8 cellular contexts compared by ENCODE assay signal in the genomic region with DNA sequence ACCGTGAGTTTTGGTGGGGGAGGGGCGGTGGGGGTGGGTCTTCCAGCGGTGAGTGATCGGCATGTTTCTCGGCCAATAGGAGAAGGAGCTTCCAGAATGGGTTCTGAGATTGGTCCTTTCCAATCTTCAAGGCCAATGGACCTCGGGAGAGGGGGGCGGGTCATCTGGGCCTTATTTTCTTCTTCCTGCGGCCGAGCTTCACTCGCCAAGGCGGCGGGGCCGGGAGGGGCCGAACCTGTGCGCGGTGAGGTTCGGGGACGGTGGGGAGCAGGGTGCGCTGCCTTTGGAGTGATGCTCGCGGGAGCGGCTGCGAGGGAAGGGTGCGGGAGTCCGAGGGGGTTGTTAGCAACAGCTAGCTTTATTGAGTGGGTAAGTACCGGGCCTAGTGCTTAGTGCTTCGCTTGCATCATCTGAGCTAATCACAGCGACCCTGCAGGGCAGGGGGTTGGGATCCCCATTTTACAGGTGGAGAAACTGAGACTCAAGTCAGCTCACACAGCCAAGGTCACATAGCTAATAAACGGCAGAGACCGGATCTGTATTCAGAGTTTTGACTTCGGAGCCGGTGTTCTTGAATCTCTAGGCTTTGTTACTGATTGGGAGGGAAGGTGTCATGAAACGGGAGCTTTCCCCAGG. TPM values are rescaled to one million over a fixed set of nuclear protein-coding genes. Genes with fewer than 3 reads are reported as not detected.
DNase-seq lines count a peak whose midpoint lies in the region; ATAC-seq and TF ChIP-seq lines count a peak whose summit lies in the region.

No MANE protein-coding gene starts in this region.

- H3K27me3 ChIP-seq in parathyroid adenoma (ENCODE audit: control insufficient read depth, insufficient read depth, low read length) (no peaks in the 10 kb centered on the region), transverse colon (no peaks in the 10 kb centered on the region)

- in situ Hi-C loops in transverse colon (cut with MboI; ENCODE audit: low pct_ligation_motif_present in 1 of 4, low pct_unique_long_range_greater_than_20kb in 1 of 4, low sequenced_read_pairs in 3 of 4), result no loop called here

- ATAC-seq in HG02623 (IDR thresholded peaks at IDR 0.05; ENCODE audit: unreplicated experiment) (peak; percentile 40), SK-N-SH treated with all-trans-retinoic acid at 6 μM for 48 hours (peak; percentile 86)

- TF ChIP-seq CTCF in parathyroid adenoma (IDR thresholded peaks at IDR 0.05), result no peak
- no peak for TF ChIP-seq CTCF in transverse colon (IDR thresholded peaks at IDR 0.05)

- H3K4me3 ChIP-seq in parathyroid adenoma (ENCODE audit: low read depth, low read length) (peak overlapping the region; percentile 94), transverse colon (peak overlapping the region; percentile 62 to 84 (median 77))

- peak overlapping the region; percentile 83 for H3K4me2 ChIP-seq in parathyroid adenoma (ENCODE audit: low read length)

- intact Hi-C loops in cardiac septum (cut with DNase I), result loop anchor here (5.0 kb wide), 1 partner anchor 57 kb away; a partner anchor contains a TSS
- intact Hi-C loops in transverse colon (cut with DNase I; ENCODE audit: low total_unique reads), result no loop called here

- H3K9me3 ChIP-seq in parathyroid adenoma (ENCODE audit: control insufficient read depth, low read length) (no peaks in the 10 kb centered on the region), transverse colon (no peaks in the 10 kb centered on the region)

- H3K36me3 ChIP-seq in parathyroid adenoma (ENCODE audit: control insufficient read depth, insufficient read depth, low read length) (no peaks in the 10 kb centered on the region), transverse colon (peaks cover 0 to 19% (median 6%) of the 10 kb centered on the region in 4 donors)

- TF ChIP-seq POLR2A in GM10847 (IDR thresholded peaks at IDR 0.05; ENCODE audit: extremely low read depth, insufficient read length) (peak; percentile 99), transverse colon (IDR thresholded peaks at IDR 0.05) (peak; percentile 100)

- H3K4me1 ChIP-seq in parathyroid adenoma (peaks cover 4% of the 10 kb centered on the region), transverse colon (peaks cover 15 to 41% (median 18%) of the 10 kb centered on the region in 4 donors)

- TF ChIP-seq EP300 in transverse colon (IDR thresholded peaks at IDR 0.05; ENCODE audit: low read depth), result no peak

- 1% methylated on average over 33 of the region's 33 CpGs; no CpG with 5 or more reads in 1 of the 2 donors for WGBS in transverse colon (ENCODE audit: low coverage in 1 of 2), 2 donors

- DNase-seq in NCI-H1092 treated with DMSO at 0.1 percent for 48 hours (lab: John Stamatoyannopoulos, UW) (peak; percentile 99), cardiac septum (ENCODE audit: low spot score) (peak; percentile 96), transverse colon (peak; percentile 97)
- peak; percentile 75 for DNase-seq in activated naive CD8-positive, alpha-beta T cell treated with anti-CD3 and anti-CD28 coated beads, Interleukin-2, amount 50 U/mL, for 16 hours (ENCODE audit: low read depth, low spot score)

- peak overlapping the region; percentile 28 for H3K9ac ChIP-seq in parathyroid adenoma

- peaks cover 3% of the 10 kb centered on the region for H3K79me2 ChIP-seq in parathyroid adenoma

- H3K27ac ChIP-seq in parathyroid adenoma (peak overlapping the region; percentile 98), transverse colon (peak overlapping the region; percentile 93 to 94 (median 94))

- peak overlapping the region; percentile 88 for H2AFZ ChIP-seq in parathyroid adenoma

TF ChIP-seq in SK-N-SH treated with all-trans-retinoic acid at 6 μM for 48 hours, 23 proteins besides CTCF, POLR2A, EP300 and RAD21 (continues in another document):
- TF ChIP-seq GLIS3 (CRISPR knock-in tag; IDR thresholded peaks at IDR 0.05), result peak; percentile 94
- TF ChIP-seq, protein P1, sequence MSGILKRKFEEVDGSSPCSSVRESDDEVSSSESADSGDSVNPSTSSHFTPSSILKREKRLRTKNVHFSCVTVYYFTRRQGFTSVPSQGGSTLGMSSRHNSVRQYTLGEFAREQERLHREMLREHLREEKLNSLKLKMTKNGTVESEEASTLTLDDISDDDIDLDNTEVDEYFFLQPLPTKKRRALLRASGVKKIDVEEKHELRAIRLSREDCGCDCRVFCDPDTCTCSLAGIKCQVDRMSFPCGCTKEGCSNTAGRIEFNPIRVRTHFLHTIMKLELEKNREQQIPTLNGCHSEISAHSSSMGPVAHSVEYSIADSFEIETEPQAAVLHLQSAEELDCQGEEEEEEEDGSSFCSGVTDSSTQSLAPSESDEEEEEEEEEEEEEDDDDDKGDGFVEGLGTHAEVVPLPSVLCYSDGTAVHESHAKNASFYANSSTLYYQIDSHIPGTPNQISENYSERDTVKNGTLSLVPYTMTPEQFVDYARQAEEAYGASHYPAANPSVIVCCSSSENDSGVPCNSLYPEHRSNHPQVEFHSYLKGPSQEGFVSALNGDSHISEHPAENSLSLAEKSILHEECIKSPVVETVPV (CRISPR knock-in tag; IDR thresholded peaks at IDR 0.05), result peak; percentile 89
- TF ChIP-seq, protein P2, sequence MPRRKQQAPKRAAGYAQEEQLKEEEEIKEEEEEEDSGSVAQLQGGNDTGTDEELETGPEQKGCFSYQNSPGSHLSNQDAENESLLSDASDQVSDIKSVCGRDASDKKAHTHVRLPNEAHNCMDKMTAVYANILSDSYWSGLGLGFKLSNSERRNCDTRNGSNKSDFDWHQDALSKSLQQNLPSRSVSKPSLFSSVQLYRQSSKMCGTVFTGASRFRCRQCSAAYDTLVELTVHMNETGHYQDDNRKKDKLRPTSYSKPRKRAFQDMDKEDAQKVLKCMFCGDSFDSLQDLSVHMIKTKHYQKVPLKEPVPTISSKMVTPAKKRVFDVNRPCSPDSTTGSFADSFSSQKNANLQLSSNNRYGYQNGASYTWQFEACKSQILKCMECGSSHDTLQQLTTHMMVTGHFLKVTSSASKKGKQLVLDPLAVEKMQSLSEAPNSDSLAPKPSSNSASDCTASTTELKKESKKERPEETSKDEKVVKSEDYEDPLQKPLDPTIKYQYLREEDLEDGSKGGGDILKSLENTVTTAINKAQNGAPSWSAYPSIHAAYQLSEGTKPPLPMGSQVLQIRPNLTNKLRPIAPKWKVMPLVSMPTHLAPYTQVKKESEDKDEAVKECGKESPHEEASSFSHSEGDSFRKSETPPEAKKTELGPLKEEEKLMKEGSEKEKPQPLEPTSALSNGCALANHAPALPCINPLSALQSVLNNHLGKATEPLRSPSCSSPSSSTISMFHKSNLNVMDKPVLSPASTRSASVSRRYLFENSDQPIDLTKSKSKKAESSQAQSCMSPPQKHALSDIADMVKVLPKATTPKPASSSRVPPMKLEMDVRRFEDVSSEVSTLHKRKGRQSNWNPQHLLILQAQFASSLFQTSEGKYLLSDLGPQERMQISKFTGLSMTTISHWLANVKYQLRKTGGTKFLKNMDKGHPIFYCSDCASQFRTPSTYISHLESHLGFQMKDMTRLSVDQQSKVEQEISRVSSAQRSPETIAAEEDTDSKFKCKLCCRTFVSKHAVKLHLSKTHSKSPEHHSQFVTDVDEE (CRISPR knock-in tag; IDR thresholded peaks at IDR 0.05), result 0 out of 2 replicates have a peak, but pooled peaks have one; percentile 33
- TF ChIP-seq, protein P3, sequence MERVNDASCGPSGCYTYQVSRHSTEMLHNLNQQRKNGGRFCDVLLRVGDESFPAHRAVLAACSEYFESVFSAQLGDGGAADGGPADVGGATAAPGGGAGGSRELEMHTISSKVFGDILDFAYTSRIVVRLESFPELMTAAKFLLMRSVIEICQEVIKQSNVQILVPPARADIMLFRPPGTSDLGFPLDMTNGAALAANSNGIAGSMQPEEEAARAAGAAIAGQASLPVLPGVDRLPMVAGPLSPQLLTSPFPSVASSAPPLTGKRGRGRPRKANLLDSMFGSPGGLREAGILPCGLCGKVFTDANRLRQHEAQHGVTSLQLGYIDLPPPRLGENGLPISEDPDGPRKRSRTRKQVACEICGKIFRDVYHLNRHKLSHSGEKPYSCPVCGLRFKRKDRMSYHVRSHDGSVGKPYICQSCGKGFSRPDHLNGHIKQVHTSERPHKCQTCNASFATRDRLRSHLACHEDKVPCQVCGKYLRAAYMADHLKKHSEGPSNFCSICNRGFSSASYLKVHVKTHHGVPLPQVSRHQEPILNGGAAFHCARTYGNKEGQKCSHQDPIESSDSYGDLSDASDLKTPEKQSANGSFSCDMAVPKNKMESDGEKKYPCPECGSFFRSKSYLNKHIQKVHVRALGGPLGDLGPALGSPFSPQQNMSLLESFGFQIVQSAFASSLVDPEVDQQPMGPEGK (CRISPR knock-in tag; IDR thresholded peaks at IDR 0.05; ENCODE audit: borderline replicate concordance), result peak; percentile 74; the same call in 1 of the 2 replicates
- 0 out of 2 replicates have a peak, but pooled peaks have one; percentile 56 for TF ChIP-seq ARNTL (CRISPR knock-in tag; IDR thresholded peaks at IDR 0.05; ENCODE audit: borderline replicate concordance, low read depth)
- TF ChIP-seq TOX (CRISPR knock-in tag; IDR thresholded peaks at IDR 0.05; ENCODE audit: borderline replicate concordance), result peak; percentile 59; the same call in 1 of the 2 replicates
- TF ChIP-seq, protein P4, sequence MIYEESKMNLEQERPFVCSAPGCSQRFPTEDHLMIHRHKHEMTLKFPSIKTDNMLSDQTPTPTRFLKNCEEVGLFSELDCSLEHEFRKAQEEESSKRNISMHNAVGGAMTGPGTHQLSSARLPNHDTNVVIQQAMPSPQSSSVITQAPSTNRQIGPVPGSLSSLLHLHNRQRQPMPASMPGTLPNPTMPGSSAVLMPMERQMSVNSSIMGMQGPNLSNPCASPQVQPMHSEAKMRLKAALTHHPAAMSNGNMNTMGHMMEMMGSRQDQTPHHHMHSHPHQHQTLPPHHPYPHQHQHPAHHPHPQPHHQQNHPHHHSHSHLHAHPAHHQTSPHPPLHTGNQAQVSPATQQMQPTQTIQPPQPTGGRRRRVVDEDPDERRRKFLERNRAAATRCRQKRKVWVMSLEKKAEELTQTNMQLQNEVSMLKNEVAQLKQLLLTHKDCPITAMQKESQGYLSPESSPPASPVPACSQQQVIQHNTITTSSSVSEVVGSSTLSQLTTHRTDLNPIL (CRISPR knock-in tag; IDR thresholded peaks at IDR 0.05; ENCODE audit: low read depth), result peak; percentile 66; the same call in 1 of the 2 replicates
- TF ChIP-seq ESRRG (CRISPR knock-in tag; IDR thresholded peaks at IDR 0.05), result 0 out of 2 replicates have a peak, but pooled peaks have one; percentile 34
- no peak for TF ChIP-seq SNAI2 (CRISPR knock-in tag; IDR thresholded peaks at IDR 0.05)

RNA-seq across cellular contexts. Expression of a gene that starts 0.5 kb away (rescaled TPM):
- total RNA-seq in cardiac septum, result 19.8 TPM
- total RNA-seq in transverse colon, result 10 to 100 TPM; 27.3 to 55.4 (median 45.4) TPM

RNA-seq across cellular contexts. Expression of a gene that starts 56.9 kb away (rescaled TPM):
- 30.1 TPM for total RNA-seq in cardiac septum
- 10 to 100 TPM in 2 of 4 donors, 1 to 10 TPM in 2; 4.8 to 23.9 (median 9.7) TPM for total RNA-seq in transverse colon

Comparison
In these comparisons a context has a peak if more than half of its experiments do, and no peak if none do; other contexts are left out.
1. Peak in every context shown above with its lines: DNase-seq, ATAC-seq, H3K4me3 ChIP-seq and H3K27ac ChIP-seq.